ENCODE assay signal across 8 cellular contexts in the genomic region with DNA sequence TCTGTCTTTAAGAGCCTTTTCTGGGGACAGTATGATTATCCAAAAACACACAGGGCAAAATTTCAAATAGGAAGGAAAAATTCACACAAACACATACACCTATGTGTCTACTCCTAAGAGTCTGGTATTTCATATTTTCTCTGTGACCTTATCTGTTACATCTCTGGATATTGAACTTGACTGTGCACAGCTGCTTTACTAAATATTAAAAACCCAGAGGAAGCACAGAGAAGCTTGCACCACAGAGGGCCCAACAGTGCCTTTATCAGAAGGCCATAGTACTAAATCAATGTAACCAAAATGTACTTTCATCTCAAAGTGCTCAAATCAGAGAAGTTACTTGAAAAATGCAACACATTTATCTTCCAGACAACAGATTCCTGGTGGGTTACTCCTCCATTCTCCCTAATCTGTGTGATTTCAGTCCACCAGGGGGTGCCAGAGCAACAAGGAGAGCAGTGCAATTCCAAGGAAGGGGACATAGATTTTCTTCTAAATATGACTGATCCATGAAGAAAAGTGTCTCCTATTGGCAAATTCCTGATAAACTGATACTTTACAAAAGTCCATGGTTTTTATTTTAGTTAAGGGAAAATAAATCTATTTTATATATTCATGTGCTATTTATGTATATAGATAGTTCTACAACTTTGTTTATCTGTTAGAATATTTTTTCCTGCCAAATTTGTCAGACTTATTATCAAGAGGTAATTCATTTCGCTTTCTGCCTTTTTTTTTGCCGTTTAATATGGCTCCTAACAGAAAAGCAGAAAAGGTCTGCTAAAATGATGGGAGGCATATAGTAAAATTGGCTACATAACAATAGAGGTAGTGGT.
DNase-seq lines count a peak whose midpoint lies in the region; ATAC-seq, FAIRE-seq and TF ChIP-seq lines count a peak whose summit lies in the region.

No MANE protein-coding gene starts in this region.

- H3K9me3 ChIP-seq in breast epithelium (no peaks in the 10 kb centered on the region), kidney (ENCODE audit: control insufficient read depth in 1 of 2, low read length in 2 of 2) (no peaks in the 10 kb centered on the region)

- peak; percentile 24 to 75 (median 50) for TF ChIP-seq CTCF in breast epithelium (IDR thresholded peaks at IDR 0.05)
- peak; percentile 57 for TF ChIP-seq CTCF in kidney (IDR thresholded peaks at IDR 0.05; ENCODE audit: borderline replicate concordance, extremely low read depth, insufficient read depth)

- no peak overlapping the region for H3K27ac ChIP-seq in breast epithelium
- H3K27ac ChIP-seq in kidney (ENCODE audit: low read depth in 2 of 2, low read length in 2 of 2) = no peak overlapping the region

- no peaks in the 10 kb centered on the region for H3K36me3 ChIP-seq in breast epithelium
- no peaks in the 10 kb centered on the region for H3K36me3 ChIP-seq in kidney (ENCODE audit: control insufficient read depth in 1 of 2, insufficient read depth in 2 of 2, low read length in 2 of 2)

- intact Hi-C loops in breast epithelium (cut with DNase I; ENCODE audit: low total_unique reads) = no loop called here
- intact Hi-C loops in kidney (cut with DNase I) = no loop called here

- no peak for ATAC-seq in GM19023 (IDR thresholded peaks at IDR 0.05; ENCODE audit: unreplicated experiment)

- H3K4me1 ChIP-seq in breast epithelium (no peaks in the 10 kb centered on the region), kidney (ENCODE audit: control insufficient read depth in 1 of 2, insufficient read depth in 1 of 2, low read depth in 1 of 2, low read length in 2 of 2) (no peaks in the 10 kb centered on the region)

- no peak overlapping the region for H3K9ac ChIP-seq in kidney (ENCODE audit: low read length in 2 of 2)

- no peak for TF ChIP-seq POLR2A in breast epithelium (IDR thresholded peaks at IDR 0.05)

- FAIRE-seq in kidney (lab: Jason Lieb, UNC) = no peak

- no peak overlapping the region for H3K4me3 ChIP-seq in breast epithelium
- H3K4me3 ChIP-seq in kidney (ENCODE audit: low read length in 2 of 2) = no peak overlapping the region

- H3K27me3 ChIP-seq in breast epithelium = no peaks in the 10 kb centered on the region

- peak; percentile 92 for DNase-seq in DMS 273 (lab: John Stamatoyannopoulos, UW; ENCODE audit: unreplicated experiment)
- peak; percentile 68 for DNase-seq in HT-29 (ENCODE audit: low spot score)
- peak; percentile 79 for DNase-seq in NCI-H82 (lab: John Stamatoyannopoulos, UW)
- no peak for DNase-seq in breast epithelium (ENCODE audit: low spot score in 2 of 2)
- DNase-seq in kidney = no peak
- DNase-seq in stimulated activated CD4-positive, alpha-beta T cell treated with anti-CD3 and anti-CD28 coated beads, Interleukin-4, amount 100 ng/mL, for 24 hours = peak; percentile 20
- no peak for DNase-seq in activated gamma-delta T cell treated with Interleukin-2 at 50 U/mL for 16 hours

Comparison
In these comparisons a context has a peak if more than half of its experiments do, and no peak if none do; other contexts are left out.
1. DNase-seq: peak in DMS 273 (single experiment), HT-29 (single experiment), NCI-H82 (single experiment) and stimulated activated CD4-positive, alpha-beta T cell treated with anti-CD3 and anti-CD28 coated beads, Interleukin-4, amount 100 ng/mL, for 24 hours (single experiment); none in breast epithelium (0 of 2), kidney (single experiment) and activated gamma-delta T cell treated with Interleukin-2 at 50 U/mL for 16 hours (single experiment).